Comparison of ENCODE assay signal across 17 cellular contexts in the genomic region with DNA sequence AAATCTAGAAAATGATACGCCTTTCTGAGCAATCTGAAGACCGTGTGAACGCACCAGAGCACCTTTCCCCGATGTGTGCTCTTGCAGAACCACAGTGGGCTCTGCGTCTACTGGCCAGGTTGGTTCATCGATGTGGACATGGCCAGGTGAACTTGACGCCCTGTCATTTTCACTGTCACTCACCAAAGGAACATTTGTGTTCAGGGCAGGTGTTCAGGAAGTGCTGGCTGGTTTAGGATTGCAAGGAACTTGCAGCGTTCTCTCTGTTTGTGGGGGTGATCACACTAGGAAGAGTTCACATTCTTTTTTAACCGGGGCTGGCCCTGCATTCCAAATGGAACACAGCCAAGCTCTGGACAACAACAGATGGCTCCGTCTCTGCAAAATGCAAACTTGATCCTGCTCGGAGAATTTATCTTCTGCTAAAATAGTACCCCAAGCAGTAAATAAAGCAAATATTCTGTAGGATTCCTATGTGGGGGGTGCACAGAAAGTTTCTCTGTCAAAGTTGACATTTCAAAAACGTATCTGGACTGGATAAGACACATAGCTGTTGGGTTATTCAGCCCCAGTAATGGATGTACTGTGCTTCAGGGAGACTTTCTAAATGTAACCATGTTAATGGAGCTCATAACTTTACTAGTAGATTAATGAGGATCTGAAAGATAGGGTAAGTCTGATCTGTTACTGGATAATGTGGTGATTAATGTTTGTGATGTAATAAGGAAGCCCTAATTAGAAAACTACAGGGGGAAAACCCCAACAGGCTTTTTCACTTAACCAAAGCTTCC. TPM values are rescaled to one million over a fixed set of nuclear protein-coding genes. Genes with fewer than 3 reads are reported as not detected.
A peak's percentile ranks its signal among the peaks of the same experiment; 100 is the strongest.
DNase-seq lines count a peak whose midpoint lies in the region; ATAC-seq and TF ChIP-seq lines count a peak whose summit lies in the region.
"Had no signal": no experiment of that assay in that cellular context is flagged by ENCODE, and none has a peak within 500 bp of the region (broad histone marks: within the 10 kb centered on the region; RNA-seq: fewer than 3 reads in every experiment).

No MANE protein-coding gene starts in this region.

- no peak for TF ChIP-seq POLR2A in gastroesophageal sphincter (IDR thresholded peaks at IDR 0.05)

- ATAC-seq in Right ventricle myocardium inferior (no peak), gastroesophageal sphincter (no peak)
- ATAC-seq: activated CD8-positive, alpha-beta T cell treated with anti-CD3 and anti-CD28 coated beads, Interleukin-2, amount 10 ng/mL, durations not matched to agents 7 days and 5 days; WTC11 had no signal

- peak overlapping the region; percentile 36 for H3K4me2 ChIP-seq in hepatocyte

- no peaks in the 10 kb centered on the region for H3K79me2 ChIP-seq in hepatocyte

- no peaks in the 10 kb centered on the region for H3K9me2 ChIP-seq in hepatocyte (replicated peaks; ENCODE audit: insufficient read depth)

- intact Hi-C loops in left ventricle myocardium inferior (cut with micrococcal nuclease), result loop anchor here (10.0 kb wide), 1 partner anchor 192 kb away; no protein-coding TSS in a partner anchor
- intact Hi-C loops in Right ventricle myocardium inferior (cut with DNase I), result no loop called here

- H3K27ac ChIP-seq in left ventricle myocardium inferior (replicated peaks), result no peak overlapping the region
- peak overlapping the region; percentile 11; the same call in 1 of the 2 replicates for H3K27ac ChIP-seq in SJCRH30
- H3K27ac ChIP-seq in hepatocyte, result no peak overlapping the region
- H3K27ac ChIP-seq in gastroesophageal sphincter, result peak overlapping the region in 1 of 4 donors; percentile 8
- H3K27ac ChIP-seq: right atrium auricular region had no signal

- TF ChIP-seq CTCF in left ventricle myocardium inferior (IDR thresholded peaks at IDR 0.05; ENCODE audit: borderline replicate concordance) (no peak), hepatocyte (IDR thresholded peaks at IDR 0.05; ENCODE audit: poor library complexity) (no peak), gastroesophageal sphincter (IDR thresholded peaks at IDR 0.05) (no peak)

- H3K36me3 ChIP-seq in left ventricle myocardium inferior (no peaks in the 10 kb centered on the region), SJCRH30 (no peaks in the 10 kb centered on the region), hepatocyte (replicated peaks; ENCODE audit: insufficient read depth, low read depth) (no peaks in the 10 kb centered on the region), gastroesophageal sphincter (no peaks in the 10 kb centered on the region)
- H3K36me3 ChIP-seq: right atrium auricular region had no signal

- WGBS in hepatocyte (ENCODE audit: low lambda C conversion rate, missing lambda C conversion rate), result 68% methylated on average over 12 of the region's 12 CpGs
- 41 to 47% methylated on average over 11 to 12 of the region's 12 CpGs for WGBS in gastroesophageal sphincter (ENCODE audit: low coverage in 1 of 2), 2 donors

- H3K4me1 ChIP-seq in left ventricle myocardium inferior (peaks cover 5% of the 10 kb centered on the region), SJCRH30 (peaks cover 40% of the 10 kb centered on the region), hepatocyte (ENCODE audit: insufficient read depth) (peaks cover 3% of the 10 kb centered on the region), gastroesophageal sphincter (peaks cover 0 to 6% (median 0%) of the 10 kb centered on the region in 3 donors)
- H3K4me1 ChIP-seq: right atrium auricular region had no signal

- H4K20me1 ChIP-seq in hepatocyte (ENCODE audit: insufficient read depth, poor library complexity, severe bottlenecking), result no peaks in the 10 kb centered on the region

- no peak for TF ChIP-seq EP300 in gastroesophageal sphincter (IDR thresholded peaks at IDR 0.05)

- DNase-seq in left ventricle myocardium inferior (no peak), Right ventricle myocardium inferior (ENCODE audit: missing footprints) (no peak), SJCRH30 (peak; percentile 65 to 71), hepatocyte (ENCODE audit: low spot score) (peak; percentile 28), superior temporal gyrus (ENCODE audit: extremely low spot score) (peak; percentile 2), hepatic stellate cell (ENCODE audit: low spot score) (no peak), ecto neural progenitor cell (ENCODE audit: low spot score) (no peak)
- DNase-seq: activated CD8-positive, alpha-beta T cell treated with anti-CD3 and anti-CD28 coated beads, Interleukin-2, amount 10 ng/mL, durations not matched to agents 7 days and 5 days; endodermal cell; GOT3; mammary epithelial cell; NCI-H187 treated with DMSO at 0.1 percent for 48 hours; NK-92 treated with Interleukin-12 subunit alpha and Interleukin-12 subunit beta, amount 100 ng/mL, for 24 hours; T-helper 1 cell had no signal

- peak overlapping the region; percentile 42 for H3K4me3 ChIP-seq in left ventricle myocardium inferior
- peak overlapping the region; percentile 30 for H3K4me3 ChIP-seq in SJCRH30
- no peak overlapping the region for H3K4me3 ChIP-seq in hepatocyte
- H3K4me3 ChIP-seq in gastroesophageal sphincter, result no peak overlapping the region

- H3K27me3 ChIP-seq in left ventricle myocardium inferior (ENCODE audit: low read depth) (peaks cover 37% of the 10 kb centered on the region), SJCRH30 (no peaks in the 10 kb centered on the region), hepatocyte (no peaks in the 10 kb centered on the region), gastroesophageal sphincter (no peaks in the 10 kb centered on the region)
- H3K27me3 ChIP-seq: right atrium auricular region had no signal

- H3K9me3 ChIP-seq in left ventricle myocardium inferior (replicated peaks), result no peaks in the 10 kb centered on the region
- no peaks in the 10 kb centered on the region for H3K9me3 ChIP-seq in SJCRH30 (replicated peaks)
- H3K9me3 ChIP-seq in hepatocyte (ENCODE audit: low read depth), result no peaks in the 10 kb centered on the region
- H3K9me3 ChIP-seq in gastroesophageal sphincter, result no peaks in the 10 kb centered on the region
- H3K9me3 ChIP-seq: right atrium auricular region had no signal

- no peak overlapping the region for H2AFZ ChIP-seq in hepatocyte

RNA-seq across cellular contexts. Expression of a gene that starts 45.7 kb away (rescaled TPM):
- total RNA-seq in left ventricle myocardium inferior, result 4.1 TPM
- 6.1 TPM for total RNA-seq in Right ventricle myocardium inferior
- total RNA-seq in SJCRH30 (2014; rRNA removed; shearing (Covaris generic)), result 22.8 and 28.7 TPM in 2 replicates
- 11.8 and 15.6 TPM in 2 replicates for total RNA-seq in hepatocyte
- 13.1 TPM in 2 replicates for polyA plus RNA-seq in hepatocyte
- 1 to 10 TPM; 4.9 to 9.4 (median 7.4) TPM for total RNA-seq in gastroesophageal sphincter

Comparison
In these comparisons a context has a peak if more than half of its experiments do, and no peak if none do; other contexts are left out.
1. DNase-seq: peak in SJCRH30 (2 of 2), hepatocyte (single experiment) and superior temporal gyrus (single experiment); none in left ventricle myocardium inferior (single experiment), Right ventricle myocardium inferior (single experiment), hepatic stellate cell (single experiment) and ecto neural progenitor cell (single experiment).
2. H3K4me3 ChIP-seq: peak in left ventricle myocardium inferior (single experiment) and SJCRH30 (single experiment); none in hepatocyte (single experiment) and gastroesophageal sphincter (0 of 2).